In the genomic region with DNA sequence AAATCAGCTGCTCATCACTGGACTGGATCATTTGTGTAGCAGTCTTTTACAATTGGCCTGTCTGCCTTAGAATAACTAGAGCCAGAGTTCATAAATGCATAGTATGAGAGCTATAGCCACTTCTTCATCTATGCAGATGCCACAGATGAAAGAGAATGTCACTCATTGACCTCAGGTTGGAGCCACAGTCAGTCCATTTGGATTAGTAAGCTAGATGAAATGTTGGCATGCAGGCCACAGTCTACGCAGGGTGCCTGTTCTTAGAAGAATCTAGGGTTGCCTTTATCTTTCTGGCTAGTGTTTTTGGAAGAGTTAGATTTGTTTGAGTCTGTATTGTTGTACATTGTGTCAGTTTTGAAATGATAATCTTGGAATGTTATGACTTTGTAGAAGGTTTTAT, we compare ENCODE assay signal across 10 cellular contexts. TPM values are rescaled to one million over a fixed set of nuclear protein-coding genes. Genes with fewer than 3 reads are reported as not detected.
A peak's percentile ranks its signal among the peaks of the same experiment; 100 is the strongest.
DNase-seq lines count a peak whose midpoint lies in the region; ATAC-seq and TF ChIP-seq lines count a peak whose summit lies in the region.
"Had no signal": no experiment of that assay in that cellular context is flagged by ENCODE, and none has a peak within 500 bp of the region (broad histone marks: within the 10 kb centered on the region; RNA-seq: fewer than 3 reads in every experiment).

No MANE protein-coding gene starts in this region.

- no peaks in the 10 kb centered on the region for H3K27me3 ChIP-seq in CD8-positive, alpha-beta T cell (ENCODE audit: insufficient read depth, low read length)
- H3K27me3 ChIP-seq in naive thymus-derived CD4-positive, alpha-beta T cell (ENCODE audit: control insufficient read depth in 2 of 2, insufficient read depth in 2 of 2, low read length in 2 of 2), result no peaks in the 10 kb centered on the region

- DNase-seq in CD8-positive, alpha-beta T cell, result no peak
- DNase-seq in LHCN-M2 (ENCODE audit: low read depth) (peak; percentile 74), chondrocyte (ENCODE audit: low spot score) (no peak), CD1c-positive myeloid dendritic cell (ENCODE audit: extremely low spot score) (no peak), NCI-H82 treated with DMSO at 0.1 percent for 48 hours (lab: John Stamatoyannopoulos, UW; ENCODE audit: unreplicated experiment) (no peak), NCI-H2171 treated with DMSO at 0.1 percent for 48 hours (lab: John Stamatoyannopoulos, UW) (no peak)
- DNase-seq in naive thymus-derived CD4-positive, alpha-beta T cell, result no peak
- DNase-seq: NCI-H1105 treated with DMSO at 0.1 percent for 48 hours, SHP77 had no signal

- H3K36me3 Mint-ChIP-seq in CD8-positive, alpha-beta T cell, result peaks cover 7% of the 10 kb centered on the region
- H3K36me3 Mint-ChIP-seq in chondrocyte (ENCODE audit: low read depth), result no peaks in the 10 kb centered on the region
- peaks cover 0 to 10% (median 3%) of the 10 kb centered on the region in 5 donors for H3K36me3 Mint-ChIP-seq in naive thymus-derived CD4-positive, alpha-beta T cell

- H3K27ac ChIP-seq in CD8-positive, alpha-beta T cell (ENCODE audit: low read depth, low read length), result no peak overlapping the region
- H3K27ac ChIP-seq in naive thymus-derived CD4-positive, alpha-beta T cell (ENCODE audit: low read depth, low read length), result no peak overlapping the region

- H3K9me3 ChIP-seq in CD8-positive, alpha-beta T cell (ENCODE audit: low read length), result no peaks in the 10 kb centered on the region
- H3K9me3 ChIP-seq in naive thymus-derived CD4-positive, alpha-beta T cell (ENCODE audit: control insufficient read depth in 2 of 3, low read length in 3 of 3), result no peaks in the 10 kb centered on the region

- no peaks in the 10 kb centered on the region for H3K27me3 Mint-ChIP-seq in CD8-positive, alpha-beta T cell (ENCODE audit: low read depth)
- no peaks in the 10 kb centered on the region for H3K27me3 Mint-ChIP-seq in chondrocyte (ENCODE audit: low read depth)
- no peaks in the 10 kb centered on the region for H3K27me3 Mint-ChIP-seq in naive thymus-derived CD4-positive, alpha-beta T cell

- no peaks in the 10 kb centered on the region for H3K9me3 Mint-ChIP-seq in CD8-positive, alpha-beta T cell
- H3K9me3 Mint-ChIP-seq in chondrocyte (ENCODE audit: low read depth), result no peaks in the 10 kb centered on the region
- H3K9me3 Mint-ChIP-seq in naive thymus-derived CD4-positive, alpha-beta T cell, result no peaks in the 10 kb centered on the region

- no peak for TF ChIP-seq CTCF in CD8-positive, alpha-beta T cell (IDR thresholded peaks at IDR 0.05)
- no peak for TF ChIP-seq CTCF in chondrocyte (IDR thresholded peaks at IDR 0.05)

- H3K4me3 ChIP-seq in CD8-positive, alpha-beta T cell (ENCODE audit: low read depth, low read length), result no peak overlapping the region
- no peak overlapping the region for H3K4me3 ChIP-seq in naive thymus-derived CD4-positive, alpha-beta T cell (ENCODE audit: low read length)

- CTCF ChIA-PET in CD8-positive, alpha-beta T cell (lab: Charles Lee), result interaction anchor here (1.0 kb wide), 2 partner anchors 12 to 17 kb away, joined by 3 to 4 read pairs; no protein-coding TSS in a partner anchor
- CTCF ChIA-PET in naive thymus-derived CD4-positive, alpha-beta T cell (lab: Charles Lee), result interaction anchor here (0.6 kb wide), 1 partner anchor 41 kb away, joined by 3 read pairs; no protein-coding TSS in a partner anchor

- H3K36me3 ChIP-seq in CD8-positive, alpha-beta T cell (ENCODE audit: insufficient read depth, low read length), result no peaks in the 10 kb centered on the region
- no peaks in the 10 kb centered on the region for H3K36me3 ChIP-seq in naive thymus-derived CD4-positive, alpha-beta T cell (ENCODE audit: control insufficient read depth in 2 of 3, insufficient read depth in 3 of 3, low read length in 3 of 3)

- intact Hi-C loops in CD8-positive, alpha-beta T cell (cut with DNase I, micrococcal nuclease), result no loop called here
- intact Hi-C loops in naive thymus-derived CD4-positive, alpha-beta T cell (cut with micrococcal nuclease), result no loop called here

- no peak overlapping the region for H3K4me3 Mint-ChIP-seq in CD8-positive, alpha-beta T cell
- H3K4me3 Mint-ChIP-seq in chondrocyte (ENCODE audit: unreplicated experiment), result no peak overlapping the region
- peak overlapping the region in 4 of 10 donors; percentile 4 to 55 (median 26) for H3K4me3 Mint-ChIP-seq in naive thymus-derived CD4-positive, alpha-beta T cell

- no peak for ATAC-seq in CD8-positive, alpha-beta T cell
- no peak for ATAC-seq in naive thymus-derived CD4-positive, alpha-beta T cell
- ATAC-seq in HG02571 (IDR thresholded peaks at IDR 0.05; ENCODE audit: unreplicated experiment), result no peak

- peaks cover 75% of the 10 kb centered on the region for H3K4me1 Mint-ChIP-seq in CD8-positive, alpha-beta T cell (ENCODE audit: low read depth)
- H3K4me1 Mint-ChIP-seq in chondrocyte (ENCODE audit: low read depth), result peaks cover 30% of the 10 kb centered on the region
- H3K4me1 Mint-ChIP-seq in naive thymus-derived CD4-positive, alpha-beta T cell, result peaks cover 25 to 89% (median 81%) of the 10 kb centered on the region in 7 donors

- peaks cover 24% of the 10 kb centered on the region for H3K4me1 ChIP-seq in CD8-positive, alpha-beta T cell (ENCODE audit: insufficient read depth, low read length)
- peaks cover 3 to 24% of the 10 kb centered on the region in 2 donors for H3K4me1 ChIP-seq in naive thymus-derived CD4-positive, alpha-beta T cell (ENCODE audit: control insufficient read depth in 2 of 2, insufficient read depth in 2 of 2, low read length in 2 of 2)

- POLR2A ChIA-PET in CD8-positive, alpha-beta T cell (lab: Charles Lee), result no interaction called here
- POLR2A ChIA-PET in naive thymus-derived CD4-positive, alpha-beta T cell (lab: Charles Lee), result no interaction called here

- H3K27ac Mint-ChIP-seq in CD8-positive, alpha-beta T cell, result peak overlapping the region; percentile 23
- peak overlapping the region; percentile 41 for H3K27ac Mint-ChIP-seq in chondrocyte (ENCODE audit: unreplicated experiment)
- peak overlapping the region in 6 of 9 donors; percentile 1 to 70 (median 20) for H3K27ac Mint-ChIP-seq in naive thymus-derived CD4-positive, alpha-beta T cell

RNA-seq across cellular contexts. Expression of a gene that starts 25.4 kb away (rescaled TPM):
- 10 to 100 TPM; 73.0 to 88.9 TPM for total RNA-seq in CD8-positive, alpha-beta T cell
- total RNA-seq in LHCN-M2 (2014; rRNA removed) (25.6 and 25.7 TPM in 2 replicates), chondrocyte (39.0 to 51.2 TPM (median 49.1 TPM) in 3 replicates)
- polyA plus RNA-seq in LHCN-M2 (2012), result 8.9 TPM
- 100 to 1,000 TPM in 4 of 5 experiments, 10 to 100 TPM in 1; 97.3 to 138 (median 126) TPM for total RNA-seq in naive thymus-derived CD4-positive, alpha-beta T cell
- polyA plus RNA-seq in naive thymus-derived CD4-positive, alpha-beta T cell, result 10 to 100 TPM; 41.9 to 50.1 TPM

RNA-seq across cellular contexts. Expression of a gene that starts 40.0 kb away (rescaled TPM):
- 10 to 100 TPM; 54.1 to 61.7 TPM for total RNA-seq in CD8-positive, alpha-beta T cell
- 45.3 and 56.7 TPM in 2 replicates for total RNA-seq in LHCN-M2 (2014; rRNA removed)
- polyA plus RNA-seq in LHCN-M2 (2012), result 34.8 TPM
- 50.7 to 65.8 TPM (median 61.6 TPM) in 3 replicates for total RNA-seq in chondrocyte
- 10 to 100 TPM; 43.7 to 61.6 (median 48.4) TPM for total RNA-seq in naive thymus-derived CD4-positive, alpha-beta T cell
- 10 to 100 TPM; 43.7 to 66.1 TPM for polyA plus RNA-seq in naive thymus-derived CD4-positive, alpha-beta T cell
